In the genomic region with DNA sequence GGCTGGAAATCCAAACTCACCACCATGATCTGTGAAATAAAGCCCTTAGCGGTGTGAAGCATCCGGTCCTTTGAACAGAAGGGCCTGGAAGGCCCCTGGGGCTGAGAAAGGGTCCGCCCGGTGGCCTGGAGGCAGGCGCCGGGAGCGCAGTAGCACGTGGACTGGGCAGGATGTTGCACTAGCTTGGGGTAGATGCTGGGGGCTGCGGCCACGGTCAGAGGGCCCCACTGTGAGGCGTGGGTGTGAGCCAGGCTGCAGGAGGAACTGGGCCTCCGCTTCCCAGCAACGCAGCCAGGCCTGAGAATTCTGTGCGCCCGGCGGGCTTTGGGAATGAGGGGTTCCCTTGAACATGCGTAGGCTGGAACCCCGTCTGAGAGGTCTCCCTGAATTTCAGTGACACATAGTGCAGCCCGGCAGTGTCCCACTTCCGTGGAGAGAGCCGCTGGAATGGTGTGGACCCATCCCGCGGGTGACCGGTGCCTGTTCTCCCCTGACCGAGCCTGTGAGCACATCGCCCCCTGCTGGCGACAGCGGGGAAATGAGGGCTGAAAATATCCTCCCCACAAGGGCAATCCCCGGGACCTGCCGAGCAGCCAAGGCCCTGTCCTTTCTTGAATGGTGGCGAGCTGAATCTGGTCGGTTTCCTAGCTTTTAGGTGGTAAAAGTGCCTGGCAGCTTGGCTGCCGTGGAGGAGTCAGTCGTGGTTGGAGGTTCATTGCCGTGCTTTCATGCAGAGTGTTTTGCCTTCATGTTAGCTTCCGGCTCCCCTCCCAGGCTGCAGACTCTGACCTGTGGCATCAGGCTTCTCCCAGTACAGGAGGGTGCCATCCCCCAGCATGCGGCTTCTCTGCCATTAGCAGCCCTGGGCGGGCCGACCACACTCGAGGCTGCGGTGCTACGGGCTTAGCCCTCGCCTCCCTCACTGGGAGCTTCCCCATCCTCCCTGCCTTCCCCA, we compare ENCODE assay signal across 8 cellular contexts. TPM values are rescaled to one million over a fixed set of nuclear protein-coding genes. Genes with fewer than 3 reads are reported as not detected.
A peak's percentile ranks its signal among the peaks of the same experiment; 100 is the strongest.
DNase-seq lines count a peak whose midpoint lies in the region; ATAC-seq and TF ChIP-seq lines count a peak whose summit lies in the region.

No MANE protein-coding gene starts in this region.

- peak; percentile 81 for ATAC-seq in GM21390 (IDR thresholded peaks at IDR 0.05; ENCODE audit: unreplicated experiment)

- 66% methylated on average over 43 of the region's 43 CpGs for WGBS in liver

- peak; percentile 73 for DNase-seq in DMS 273 (lab: John Stamatoyannopoulos, UW; ENCODE audit: unreplicated experiment)
- DNase-seq in LNCaP clone FGC (ENCODE audit: low read depth): no peak
- peak; percentile 47 to 62 for DNase-seq in activated CD4-positive, alpha-beta T cell treated with anti-CD3 and anti-CD28 coated beads for 4 hours
- DNase-seq in colonic mucosa: peak; percentile 75
- DNase-seq in stimulated activated CD4-positive, alpha-beta T cell treated with anti-CD3 and anti-CD28 coated beads, TNF-alpha, amount 100 ng/mL, for 1 hour (ENCODE audit: low read depth in 3 of 3, low spot score in 1 of 3): peak; percentile 13 to 57 (median 14)
- no peak for DNase-seq in DMS153 treated with DMSO at 0.1 percent for 48 hours (lab: John Stamatoyannopoulos, UW; ENCODE audit: unreplicated experiment)

- H3K9me3 ChIP-seq in colonic mucosa (no peaks in the 10 kb centered on the region), liver (ENCODE audit: control insufficient read depth in 4 of 4, low read length in 3 of 4) (no peaks in the 10 kb centered on the region)

- intact Hi-C loops in colonic mucosa (cut with DNase I): loop anchor here (5.0 kb wide), 1 partner anchor 77 kb away; no protein-coding TSS in a partner anchor

- H3K27me3 ChIP-seq in colonic mucosa: no peaks in the 10 kb centered on the region
- no peaks in the 10 kb centered on the region for H3K27me3 ChIP-seq in liver (ENCODE audit: control insufficient read depth in 4 of 4, insufficient read depth in 4 of 4, low read length in 3 of 4)

- H3K4me1 ChIP-seq in colonic mucosa (no peaks in the 10 kb centered on the region), liver (ENCODE audit: control insufficient read depth in 4 of 4, insufficient read depth in 4 of 4, low read length in 3 of 4) (no peaks in the 10 kb centered on the region)

- no peak overlapping the region for H3K9ac ChIP-seq in colonic mucosa (ENCODE audit: low read depth in 2 of 2, low read length in 2 of 2)
- H3K9ac ChIP-seq in liver (ENCODE audit: low read depth in 1 of 2, low read length in 2 of 2): no peak overlapping the region

- no peak overlapping the region for H3K4me3 ChIP-seq in LNCaP clone FGC (ENCODE audit: low read depth, low read length)
- no peak overlapping the region for H3K4me3 ChIP-seq in colonic mucosa
- no peak overlapping the region for H3K4me3 ChIP-seq in liver (ENCODE audit: low read depth in 1 of 3, low read length in 3 of 3)

- peak; percentile 97 for TF ChIP-seq CTCF in LNCaP clone FGC (IDR thresholded peaks at IDR 0.05; ENCODE audit: control insufficient read depth, extremely low read depth, insufficient read depth)
- peak; percentile 95 for TF ChIP-seq CTCF in colonic mucosa (IDR thresholded peaks at IDR 0.05)
- peak; percentile 82 for TF ChIP-seq CTCF in liver (IDR thresholded peaks at IDR 0.05; ENCODE audit: low read depth, low read length, missing input control)

- TF ChIP-seq RAD21 in liver (IDR thresholded peaks at IDR 0.05): peak; percentile 73 to 84

- H3K27ac ChIP-seq in colonic mucosa: no peak overlapping the region
- no peak overlapping the region for H3K27ac ChIP-seq in liver (ENCODE audit: low read depth in 1 of 2, low read length in 2 of 2)

- H3K36me3 ChIP-seq in colonic mucosa (no peaks in the 10 kb centered on the region), liver (ENCODE audit: control insufficient read depth in 4 of 4, insufficient read depth in 3 of 4, low read depth in 1 of 4, low read length in 3 of 4) (peaks cover 25 to 44% (median 34%) of the 10 kb centered on the region in 4 donors)

TF ChIP-seq in liver, 16 proteins besides CTCF, POLR2A, EP300 and RAD21:
- no peak for TF ChIP-seq TAF1 (conservative IDR thresholded peaks at IDR 0.05)
- TF ChIP-seq EGR1 (IDR thresholded peaks at IDR 0.05; ENCODE audit: low read depth in 2 of 2): no peak
- TF ChIP-seq FOXA1 (IDR thresholded peaks at IDR 0.05): no peak
- TF ChIP-seq HNF4A (conservative IDR thresholded peaks at IDR 0.05): no peak
- TF ChIP-seq, protein P1, sequence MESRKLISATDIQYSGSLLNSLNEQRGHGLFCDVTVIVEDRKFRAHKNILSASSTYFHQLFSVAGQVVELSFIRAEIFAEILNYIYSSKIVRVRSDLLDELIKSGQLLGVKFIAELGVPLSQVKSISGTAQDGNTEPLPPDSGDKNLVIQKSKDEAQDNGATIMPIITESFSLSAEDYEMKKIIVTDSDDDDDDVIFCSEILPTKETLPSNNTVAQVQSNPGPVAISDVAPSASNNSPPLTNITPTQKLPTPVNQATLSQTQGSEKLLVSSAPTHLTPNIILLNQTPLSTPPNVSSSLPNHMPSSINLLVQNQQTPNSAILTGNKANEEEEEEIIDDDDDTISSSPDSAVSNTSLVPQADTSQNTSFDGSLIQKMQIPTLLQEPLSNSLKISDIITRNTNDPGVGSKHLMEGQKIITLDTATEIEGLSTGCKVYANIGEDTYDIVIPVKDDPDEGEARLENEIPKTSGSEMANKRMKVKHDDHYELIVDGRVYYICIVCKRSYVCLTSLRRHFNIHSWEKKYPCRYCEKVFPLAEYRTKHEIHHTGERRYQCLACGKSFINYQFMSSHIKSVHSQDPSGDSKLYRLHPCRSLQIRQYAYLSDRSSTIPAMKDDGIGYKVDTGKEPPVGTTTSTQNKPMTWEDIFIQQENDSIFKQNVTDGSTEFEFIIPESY (IDR thresholded peaks at IDR 0.05): no peak
- TF ChIP-seq, protein P2, sequence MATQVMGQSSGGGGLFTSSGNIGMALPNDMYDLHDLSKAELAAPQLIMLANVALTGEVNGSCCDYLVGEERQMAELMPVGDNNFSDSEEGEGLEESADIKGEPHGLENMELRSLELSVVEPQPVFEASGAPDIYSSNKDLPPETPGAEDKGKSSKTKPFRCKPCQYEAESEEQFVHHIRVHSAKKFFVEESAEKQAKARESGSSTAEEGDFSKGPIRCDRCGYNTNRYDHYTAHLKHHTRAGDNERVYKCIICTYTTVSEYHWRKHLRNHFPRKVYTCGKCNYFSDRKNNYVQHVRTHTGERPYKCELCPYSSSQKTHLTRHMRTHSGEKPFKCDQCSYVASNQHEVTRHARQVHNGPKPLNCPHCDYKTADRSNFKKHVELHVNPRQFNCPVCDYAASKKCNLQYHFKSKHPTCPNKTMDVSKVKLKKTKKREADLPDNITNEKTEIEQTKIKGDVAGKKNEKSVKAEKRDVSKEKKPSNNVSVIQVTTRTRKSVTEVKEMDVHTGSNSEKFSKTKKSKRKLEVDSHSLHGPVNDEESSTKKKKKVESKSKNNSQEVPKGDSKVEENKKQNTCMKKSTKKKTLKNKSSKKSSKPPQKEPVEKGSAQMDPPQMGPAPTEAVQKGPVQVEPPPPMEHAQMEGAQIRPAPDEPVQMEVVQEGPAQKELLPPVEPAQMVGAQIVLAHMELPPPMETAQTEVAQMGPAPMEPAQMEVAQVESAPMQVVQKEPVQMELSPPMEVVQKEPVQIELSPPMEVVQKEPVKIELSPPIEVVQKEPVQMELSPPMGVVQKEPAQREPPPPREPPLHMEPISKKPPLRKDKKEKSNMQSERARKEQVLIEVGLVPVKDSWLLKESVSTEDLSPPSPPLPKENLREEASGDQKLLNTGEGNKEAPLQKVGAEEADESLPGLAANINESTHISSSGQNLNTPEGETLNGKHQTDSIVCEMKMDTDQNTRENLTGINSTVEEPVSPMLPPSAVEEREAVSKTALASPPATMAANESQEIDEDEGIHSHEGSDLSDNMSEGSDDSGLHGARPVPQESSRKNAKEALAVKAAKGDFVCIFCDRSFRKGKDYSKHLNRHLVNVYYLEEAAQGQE (IDR thresholded peaks at IDR 0.05): no peak
- TF ChIP-seq, protein P3, sequence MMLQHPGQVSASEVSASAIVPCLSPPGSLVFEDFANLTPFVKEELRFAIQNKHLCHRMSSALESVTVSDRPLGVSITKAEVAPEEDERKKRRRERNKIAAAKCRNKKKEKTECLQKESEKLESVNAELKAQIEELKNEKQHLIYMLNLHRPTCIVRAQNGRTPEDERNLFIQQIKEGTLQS (IDR thresholded peaks at IDR 0.05): no peak
- no peak for TF ChIP-seq SP1 (IDR thresholded peaks at IDR 0.05)
- TF ChIP-seq JUND (IDR thresholded peaks at IDR 0.05): no peak
- no peak for TF ChIP-seq GABPA (IDR thresholded peaks at IDR 0.05 in 1 of 2, conservative IDR thresholded peaks at IDR 0.05 in 1 of 2)
- TF ChIP-seq HNF4G (IDR thresholded peaks at IDR 0.05): no peak
- TF ChIP-seq FOXA2 (IDR thresholded peaks at IDR 0.05): no peak
- no peak for TF ChIP-seq RXRA (IDR thresholded peaks at IDR 0.05)
- TF ChIP-seq, protein P4, sequence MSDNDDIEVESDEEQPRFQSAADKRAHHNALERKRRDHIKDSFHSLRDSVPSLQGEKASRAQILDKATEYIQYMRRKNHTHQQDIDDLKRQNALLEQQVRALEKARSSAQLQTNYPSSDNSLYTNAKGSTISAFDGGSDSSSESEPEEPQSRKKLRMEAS (IDR thresholded peaks at IDR 0.05): no peak
- no peak for TF ChIP-seq YY1 (IDR thresholded peaks at IDR 0.05)
- no peak for TF ChIP-seq NR2F2 (IDR thresholded peaks at IDR 0.05)
TF ChIP-seq in liver: peak in this region for 0.

RNA-seq across cellular contexts. Expression of a gene that starts 43.8 kb away (rescaled TPM):
- total RNA-seq in colonic mucosa (10 to 100 TPM; 58.2 to 70.4 TPM), liver (10 to 100 TPM; 22.7 to 32.8 TPM)
- 10 to 100 TPM; 23.9 to 27.1 TPM for polyA plus RNA-seq in liver

RNA-seq across cellular contexts. Expression of a gene that starts 45.5 kb away (rescaled TPM):
- total RNA-seq in colonic mucosa: 10 to 100 TPM; 28.8 to 45.3 TPM
- 10 to 100 TPM in 1 of 2 donors, 1 to 10 TPM in 1; 6.8 to 54.3 TPM for total RNA-seq in liver
- polyA plus RNA-seq in liver: 10 to 100 TPM; 39.8 to 78.3 TPM

Comparison
In these comparisons a context has a peak if more than half of its experiments do, and no peak if none do; other contexts are left out.
1. DNase-seq: peak in DMS 273 (single experiment), activated CD4-positive, alpha-beta T cell treated with anti-CD3 and anti-CD28 coated beads for 4 hours (2 of 2), colonic mucosa (single experiment) and stimulated activated CD4-positive, alpha-beta T cell treated with anti-CD3 and anti-CD28 coated beads, TNF-alpha, amount 100 ng/mL, for 1 hour (3 of 3); none in LNCaP clone FGC (single experiment) and DMS153 treated with DMSO at 0.1 percent for 48 hours (single experiment).
2. Peak in every context shown above with its lines, with median percentiles within 50 percentile points of each other: CTCF ChIP-seq.